20 cellular contexts compared by ENCODE assay signal in genomic region chr1:33396188-33397124, GRCh38. TPM values are rescaled to one million over a fixed set of nuclear protein-coding genes. Genes with fewer than 3 reads are reported as not detected.
A peak's percentile ranks its signal among the peaks of the same experiment; 100 is the strongest.
DNase-seq lines count a peak whose midpoint lies in the region; ATAC-seq, FAIRE-seq and TF ChIP-seq lines count a peak whose summit lies in the region.
"Had no signal": no experiment of that assay in that cellular context is flagged by ENCODE, and none has a peak within 500 bp of the region (broad histone marks: within the 10 kb centered on the region; RNA-seq: fewer than 3 reads in every experiment).

No MANE protein-coding gene starts in this region.

- H3K4me2 ChIP-seq in HepG2 (ENCODE audit: low read depth, low read length): no peak overlapping the region

- BruUV-seq in HepG2 (replicated peaks; lab: Mats Ljungman, UMichigan): no TSS peak
- BruUV-seq in A673 (replicated peaks; lab: Mats Ljungman, UMichigan): no TSS peak

- no peaks in the 10 kb centered on the region for H4K20me1 ChIP-seq in HepG2 (ENCODE audit: insufficient read depth, low read length)

- H3K27me3 ChIP-seq in HepG2 (ENCODE audit: control insufficient read depth in 1 of 2, insufficient read depth in 2 of 2, low read length in 2 of 2): no peaks in the 10 kb centered on the region; a peak in 2 of 5 replicates
- no peaks in the 10 kb centered on the region for H3K27me3 ChIP-seq in right lobe of liver
- no peaks in the 10 kb centered on the region for H3K27me3 ChIP-seq in esophagus muscularis mucosa
- no peaks in the 10 kb centered on the region for H3K27me3 ChIP-seq in upper lobe of right lung
- no peaks in the 10 kb centered on the region for H3K27me3 ChIP-seq in A673 (replicated peaks; ENCODE audit: insufficient read depth, low read depth, low read length, poor library complexity)
- H3K27me3 ChIP-seq: body of pancreas, Peyer's patch, suprapubic skin had no signal

- no peak for TF ChIP-seq RAD21 in HepG2 (CRISPR knock-in tag; IDR thresholded peaks at IDR 0.05)

- DNase-seq in HepG2 (ENCODE audit: low spot score) (no peak), right lobe of liver (no peak), SK-N-DZ (ENCODE audit: low spot score) (peak; percentile 75), esophagus muscularis mucosa (ENCODE audit: extremely low spot score) (peak; percentile 42), upper lobe of right lung (no peak), A673 (ENCODE audit: low spot score) (no peak), NK-92 (lab: John Stamatoyannopoulos, UW; ENCODE audit: unreplicated experiment) (no peak), NCI-H146 (lab: John Stamatoyannopoulos, UW) (no peak)
- DNase-seq: activated CD4-positive, CD25-positive, alpha-beta regulatory T cell; activated CD8-positive, alpha-beta memory T cell treated with anti-CD3 and anti-CD28 coated beads, Interleukin-2, amount 50 U/mL, for 4 hours; activated naive CD4-positive, alpha-beta T cell; body of pancreas; GOT3; midbrain; NCI-H2081; NCI-H526; Peyer's patch; right cardiac atrium; stimulated activated CD4-positive, alpha-beta T cell treated with anti-CD3 and anti-CD28 coated beads, Interleukin-1b, Interleukin-23, amount 100 ng/mL, for 48 hours had no signal

- H3K9ac ChIP-seq in HepG2 (ENCODE audit: insufficient read depth, low read depth, low read length): no peak overlapping the region

- no peak overlapping the region for H2AFZ ChIP-seq in HepG2 (ENCODE audit: low read length)

- TF ChIP-seq POLR2A in HepG2 (IDR thresholded peaks at IDR 0.05; ENCODE audit: insufficient read depth in 1 of 2, low read depth in 2 of 2, low read length in 2 of 2): no peak
- no peak for TF ChIP-seq POLR2A in right lobe of liver (IDR thresholded peaks at IDR 0.05)
- TF ChIP-seq POLR2A in esophagus muscularis mucosa (IDR thresholded peaks at IDR 0.05; ENCODE audit: low read depth): no peak

- ATAC-seq in HepG2 (no peak), right lobe of liver (no peak), upper lobe of right lung (peak; percentile 73)
- ATAC-seq: body of pancreas, right cardiac atrium had no signal

- CTCF ChIA-PET in HepG2 (lab: Yijun Ruan, JAX; ENCODE audit: low intra/inter-chr PET ratio, low total read pairs) (no interaction called here), A673 (lab: Charles Lee) (no interaction called here)

- peaks cover 5% of the 10 kb centered on the region; the same call in 1 of the 2 replicates for H3K4me1 ChIP-seq in HepG2 (ENCODE audit: insufficient read depth, low read length)
- H3K4me1 ChIP-seq in right lobe of liver: no peaks in the 10 kb centered on the region
- peaks cover 21 to 46% (median 36%) of the 10 kb centered on the region in 4 donors for H3K4me1 ChIP-seq in esophagus muscularis mucosa
- H3K4me1 ChIP-seq in upper lobe of right lung: peaks cover 8% of the 10 kb centered on the region
- peaks cover 35% of the 10 kb centered on the region for H3K4me1 ChIP-seq in A673 (ENCODE audit: insufficient read depth, low read length, poor library complexity, severe bottlenecking)
- H3K4me1 ChIP-seq: body of pancreas, Peyer's patch, suprapubic skin had no signal

- H3K36me3 ChIP-seq in HepG2 (replicated peaks in 1 of 2; ENCODE audit: control insufficient read depth in 1 of 2, insufficient read depth in 2 of 2, low read length in 2 of 2) (no peaks in the 10 kb centered on the region), right lobe of liver (no peaks in the 10 kb centered on the region), esophagus muscularis mucosa (no peaks in the 10 kb centered on the region), upper lobe of right lung (no peaks in the 10 kb centered on the region), A673 (ENCODE audit: insufficient read depth, low read length, poor library complexity, severe bottlenecking) (no peaks in the 10 kb centered on the region)
- H3K36me3 ChIP-seq: Peyer's patch, suprapubic skin had no signal

- no peaks in the 10 kb centered on the region for H3K9me3 ChIP-seq in HepG2 (ENCODE audit: low read length)
- no peaks in the 10 kb centered on the region for H3K9me3 ChIP-seq in right lobe of liver
- no peaks in the 10 kb centered on the region for H3K9me3 ChIP-seq in esophagus muscularis mucosa
- no peaks in the 10 kb centered on the region for H3K9me3 ChIP-seq in upper lobe of right lung
- H3K9me3 ChIP-seq in A673 (ENCODE audit: low read depth, low read length, poor library complexity, severe bottlenecking): no peaks in the 10 kb centered on the region
- H3K9me3 ChIP-seq: body of pancreas, Peyer's patch, suprapubic skin had no signal

- intact Hi-C loops in HepG2 (cut with micrococcal nuclease; ENCODE audit: unreplicated experiment) (no loop called here), right lobe of liver (cut with DNase I) (no loop called here), esophagus muscularis mucosa (cut with DNase I) (no loop called here), upper lobe of right lung (cut with DNase I) (no loop called here), A673 (cut with micrococcal nuclease; ENCODE audit: unreplicated experiment) (no loop called here)

- H3K27ac ChIP-seq in HepG2 (ENCODE audit: extremely low read length, insufficient read depth, low read length): no peak overlapping the region
- no peak overlapping the region for H3K27ac ChIP-seq in right lobe of liver
- no peak overlapping the region for H3K27ac ChIP-seq in esophagus muscularis mucosa (replicated peaks in 1 of 4)
- H3K27ac ChIP-seq in upper lobe of right lung: no peak overlapping the region
- no peak overlapping the region for H3K27ac ChIP-seq in A673 (ENCODE audit: low read depth, low read length, poor library complexity, severe bottlenecking)
- H3K27ac ChIP-seq: body of pancreas, Peyer's patch, suprapubic skin had no signal

- H3K79me2 ChIP-seq in HepG2 (ENCODE audit: insufficient read depth, low read length): no peaks in the 10 kb centered on the region

- no peak for TF ChIP-seq CTCF in HepG2 (CRISPR knock-in tag; IDR thresholded peaks at IDR 0.05)
- TF ChIP-seq CTCF in right lobe of liver (IDR thresholded peaks at IDR 0.05): no peak
- TF ChIP-seq CTCF in esophagus muscularis mucosa (IDR thresholded peaks at IDR 0.05): no peak
- TF ChIP-seq CTCF in upper lobe of right lung (IDR thresholded peaks at IDR 0.05): no peak
- no peak for TF ChIP-seq CTCF in A673 (conservative IDR thresholded peaks at IDR 0.05; ENCODE audit: low read depth, low read length)

- WGBS in HepG2 (ENCODE audit: low lambda C conversion rate): 53% methylated on average over 9 of the region's 10 CpGs
- WGBS in right lobe of liver (ENCODE audit: insufficient coverage, low coverage, low lambda C conversion rate, missing lambda C conversion rate): 56% methylated on average over 9 of the region's 10 CpGs
- 80% methylated on average over 10 of the region's 10 CpGs for WGBS in esophagus muscularis mucosa

- H3K4me3 ChIP-seq in HepG2 (replicated peaks in 1 of 3; ENCODE audit: insufficient read depth in 1 of 3, low read depth in 2 of 3, low read length in 3 of 3) (no peak overlapping the region), right lobe of liver (no peak overlapping the region), esophagus muscularis mucosa (no peak overlapping the region), upper lobe of right lung (no peak overlapping the region), A673 (ENCODE audit: low read depth, low read length, poor library complexity, severe bottlenecking) (no peak overlapping the region)
- H3K4me3 ChIP-seq: body of pancreas, Peyer's patch, suprapubic skin had no signal

- TF ChIP-seq EP300 in HepG2 (IDR thresholded peaks at IDR 0.05; ENCODE audit: low read depth in 2 of 2, low read length in 2 of 2) (no peak), HepG2 (CRISPR knock-in tag; IDR thresholded peaks at IDR 0.05; ENCODE audit: borderline replicate concordance) (no peak), esophagus muscularis mucosa (IDR thresholded peaks at IDR 0.05) (no peak)

- in situ Hi-C loops in HepG2 (cut with HindIII; ENCODE audit: extremely low pct_ligation_motif_present, low pct_unique_long_range_greater_than_20kb): no loop called here

- POLR2A ChIA-PET in HepG2 (lab: Yijun Ruan, JAX): no interaction called here
- POLR2A ChIA-PET in A673 (lab: Charles Lee; ENCODE audit: low non-redundant PET): no interaction called here

- no peak for FAIRE-seq in HepG2 (lab: Jason Lieb, UNC)

RNA-seq across cellular contexts. Expression of gene PHC2, which starts 34.4 kb away (rescaled TPM):
- total RNA-seq in HepG2 (2016; rRNA removed; fragmentation: Illumina TruSeq; extraction: Trizol): 52.5 and 53.5 TPM in 2 replicates
- total RNA-seq in HepG2 (2016; cell fraction: cytosol; rRNA removed; fragmentation: Illumina TruSeq; extraction: Trizol; ENCODE audit: low read depth): 37.8 and 42.1 TPM in 2 replicates
- 44.7 and 53.5 TPM in 2 replicates for total RNA-seq in HepG2 (2016; cell fraction: insoluble cytoplasmic fraction; rRNA removed; fragmentation: Illumina TruSeq; extraction: Trizol)
- 102 and 120 TPM in 2 replicates for total RNA-seq in HepG2 (2016; cell fraction: membrane; rRNA removed; fragmentation: Illumina TruSeq; extraction: Trizol)
- 27.9 and 32.8 TPM in 2 replicates for total RNA-seq in HepG2 (2016; cell fraction: nucleus; rRNA removed; fragmentation: Illumina TruSeq; extraction: Trizol)
- 84.9 and 100 TPM in 2 replicates for polyA plus RNA-seq in HepG2 (2011; rRNA removed)
- polyA plus RNA-seq in HepG2 (2011; cell fraction: cytosol; rRNA removed): 86.4 and 90.4 TPM in 2 replicates
- 83.8 and 90.8 TPM in 2 replicates for polyA plus RNA-seq in HepG2 (2011; cell fraction: nucleus; rRNA removed)
- 70.9 and 73.7 TPM in 2 replicates for polyA plus RNA-seq in HepG2 (2012)
- polyA plus RNA-seq in HepG2 (2016; cell fraction: cytosol; fragmentation: Illumina TruSeq; extraction: Trizol; ENCODE audit: low read depth): 41.6 and 55.3 TPM in 2 replicates
- 61.1 and 69.9 TPM in 2 replicates for polyA plus RNA-seq in HepG2 (2016; cell fraction: insoluble cytoplasmic fraction; fragmentation: Illumina TruSeq; extraction: Trizol; ENCODE audit: low read depth)
- 98.3 and 114 TPM in 2 replicates for polyA plus RNA-seq in HepG2 (2016; cell fraction: membrane; fragmentation: Illumina TruSeq; extraction: Trizol; ENCODE audit: low read depth)
- 62.2 and 63.0 TPM in 2 replicates for polyA plus RNA-seq in HepG2 (2016; cell fraction: nucleus; fragmentation: Illumina TruSeq; extraction: Trizol; ENCODE audit: insufficient read depth, low read depth)
- polyA minus RNA-seq in HepG2 (2011; rRNA and poly(A)+ RNA removed; ENCODE audit: low replicate concordance): 24.7 and 72.3 TPM in 2 replicates
- 33.1 and 41.3 TPM in 2 replicates for polyA minus RNA-seq in HepG2 (2011; cell fraction: cytosol; rRNA and poly(A)+ RNA removed)
- polyA minus RNA-seq in HepG2 (2011; cell fraction: nucleus; rRNA and poly(A)+ RNA removed): 23.3 and 28.7 TPM in 2 replicates
- 10 to 100 TPM; 49.3 to 86.5 (median 66.8) TPM for total RNA-seq in right lobe of liver
- 97.6 and 136 TPM in 2 replicates for polyA plus RNA-seq in SK-N-DZ (2014; cell fraction: cytosol; rRNA removed)
- polyA plus RNA-seq in SK-N-DZ (2014; cell fraction: nucleus; rRNA removed): 53.3 and 63.6 TPM in 2 replicates
- 100 to 1,000 TPM; 104 to 274 (median 201) TPM for total RNA-seq in esophagus muscularis mucosa
- total RNA-seq in upper lobe of right lung: 124 TPM
- 122 and 136 TPM in 2 replicates for total RNA-seq in A673 (2021)

Comparison
In these comparisons a context has a peak if more than half of its experiments do, and no peak if none do; other contexts are left out.
1. DNase-seq: peak in SK-N-DZ (single experiment) and esophagus muscularis mucosa (single experiment); none in HepG2 (single experiment), right lobe of liver (0 of 3), upper lobe of right lung (single experiment), A673 (single experiment), NK-92 (single experiment) and NCI-H146 (single experiment).